Comparison of ENCODE assay signal across 26 cellular contexts in the genomic region with DNA sequence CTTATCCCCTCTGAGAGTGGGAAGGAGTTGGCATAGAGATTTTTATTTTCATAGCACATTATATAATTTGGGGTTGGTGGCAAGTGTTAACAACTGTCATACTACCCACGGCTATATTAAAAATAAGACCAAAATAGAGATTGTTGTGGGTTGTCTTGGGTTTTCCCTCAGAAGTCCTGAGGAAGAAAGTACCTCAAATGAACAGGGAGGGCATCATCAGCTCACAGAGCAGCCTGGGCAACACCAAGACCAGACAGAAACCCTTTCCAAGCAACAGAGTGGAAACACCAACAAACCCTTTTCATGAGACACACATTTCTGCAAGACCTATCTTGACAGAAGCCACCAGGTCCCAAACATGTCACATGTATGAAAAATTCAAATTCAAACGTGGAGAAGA.
"Had no signal": no experiment of that assay in that cellular context is flagged by ENCODE, and none has a peak within 500 bp of the region (broad histone marks: within the 10 kb centered on the region; RNA-seq: fewer than 3 reads in every experiment).

No MANE protein-coding gene starts in this region.

- H3K9me3 ChIP-seq: esophagus squamous epithelium, left ventricle myocardium inferior, upper lobe of left lung, vagina had no signal

- H3K27ac ChIP-seq: esophagus squamous epithelium, left ventricle myocardium inferior, upper lobe of left lung, vagina, WERI-Rb-1 had no signal

- ATAC-seq: activated CD4-positive, CD25-positive, alpha-beta regulatory T cell treated with anti-CD3 and anti-CD28 coated beads, Interleukin-2, amount 50 U/mL, for 24 hours; activated T-cell treated with anti-CD3 and anti-CD28 coated beads, Interleukin-2, amount 50 U/mL, for 4 hours; activated T-helper 17 cell treated with anti-CD3 and anti-CD28 coated beads, Interleukin-2, amount 50 U/mL, for 72 hours; naive thymus-derived CD4-positive, alpha-beta T cell; sciatic nerve; stimulated activated effector memory CD8-positive, alpha-beta T cell treated with anti-CD3 and anti-CD28 coated beads, Interleukin-12 subunit alpha, Interleukin-12 subunit beta, amount 100 ng/mL, for 72 hours; stimulated activated naive CD8-positive, alpha-beta T cell treated with anti-CD3 and anti-CD28 coated beads, Interleukin-15, amount 100 ng/mL, for 72 hours; T-cell had no signal

- H3K4me1 ChIP-seq: esophagus squamous epithelium, left ventricle myocardium inferior, upper lobe of left lung had no signal

- H3K36me3 ChIP-seq: esophagus squamous epithelium, left ventricle myocardium inferior, upper lobe of left lung, vagina, WERI-Rb-1 had no signal

- H3K36me3 Mint-ChIP-seq: activated CD4-positive, alpha-beta memory T cell treated with anti-CD3 and anti-CD28 coated beads for 36 hours; naive thymus-derived CD4-positive, alpha-beta T cell; stimulated activated effector memory CD8-positive, alpha-beta T cell treated with anti-CD3 and anti-CD28 coated beads, Interleukin-12 subunit alpha, Interleukin-12 subunit beta, amount 100 ng/mL, for 72 hours; T-cell had no signal

- H3K4me1 Mint-ChIP-seq: activated T-helper 17 cell treated with anti-CD3 and anti-CD28 coated beads, Interleukin-2, amount 50 U/mL, for 72 hours; stimulated activated effector memory CD8-positive, alpha-beta T cell treated with anti-CD3 and anti-CD28 coated beads, Interleukin-12 subunit alpha, Interleukin-12 subunit beta, amount 100 ng/mL, for 72 hours; stimulated activated naive CD8-positive, alpha-beta T cell treated with anti-CD3 and anti-CD28 coated beads, Interleukin-15, amount 100 ng/mL, for 72 hours; T-cell had no signal

- DNase-seq: activated CD4-positive, alpha-beta memory T cell treated with anti-CD3 and anti-CD28 coated beads for 36 hours; activated CD4-positive, alpha-beta T cell treated with anti-CD3 and anti-CD28 coated beads for 48 hours; activated CD8-positive, alpha-beta memory T cell treated with anti-CD3 and anti-CD28 coated beads, Interleukin-2, amount 50 U/mL, for 48 hours; activated gamma-delta T cell treated with Interleukin-2 at 50 U/mL for 16 hours; activated naive CD4-positive, alpha-beta T cell treated with anti-CD3 and anti-CD28 coated beads, Interleukin-2, amount 50 U/mL, for 16 hours; activated T-cell treated with anti-CD3 and anti-CD28 coated beads, Interleukin-2, amount 50 U/mL, for 4 hours; amniotic stem cell; esophagus squamous epithelium; glutamatergic neuron; left ventricle myocardium inferior; naive thymus-derived CD4-positive, alpha-beta T cell; small intestine; stimulated activated CD4-positive, alpha-beta T cell treated with anti-CD3 and anti-CD28 coated beads, Interleukin-4, amount 100 ng/mL, for 24 hours; stimulated activated naive CD8-positive, alpha-beta T cell treated with anti-CD3 and anti-CD28 coated beads, Interleukin-15, amount 100 ng/mL, for 72 hours; substantia nigra; T-cell; upper lobe of left lung; WERI-Rb-1 had no signal

- H3K27ac Mint-ChIP-seq: activated CD4-positive, alpha-beta memory T cell treated with anti-CD3 and anti-CD28 coated beads for 36 hours; activated T-helper 17 cell treated with anti-CD3 and anti-CD28 coated beads, Interleukin-2, amount 50 U/mL, for 72 hours; naive thymus-derived CD4-positive, alpha-beta T cell; stimulated activated effector memory CD8-positive, alpha-beta T cell treated with anti-CD3 and anti-CD28 coated beads, Interleukin-12 subunit alpha, Interleukin-12 subunit beta, amount 100 ng/mL, for 72 hours; stimulated activated naive CD8-positive, alpha-beta T cell treated with anti-CD3 and anti-CD28 coated beads, Interleukin-15, amount 100 ng/mL, for 72 hours; T-cell; T-helper 2 cell treated with Interferon-gamma antibody and Interleukin-4, amounts not matched to agents 5 μg/mL and 100 μg/mL, for 36 hours had no signal

- H3K27me3 ChIP-seq: esophagus squamous epithelium, upper lobe of left lung, vagina had no signal

- H3K4me3 ChIP-seq: esophagus squamous epithelium, left ventricle myocardium inferior, lung, upper lobe of left lung, vagina had no signal

- H3K27me3 Mint-ChIP-seq: activated T-helper 17 cell treated with anti-CD3 and anti-CD28 coated beads, Interleukin-2, amount 50 U/mL, for 72 hours; stimulated activated naive CD8-positive, alpha-beta T cell treated with anti-CD3 and anti-CD28 coated beads, Interleukin-15, amount 100 ng/mL, for 72 hours; T-cell had no signal

- H3K9me3 Mint-ChIP-seq: activated CD4-positive, alpha-beta memory T cell treated with anti-CD3 and anti-CD28 coated beads for 36 hours; activated T-cell treated with anti-CD3 and anti-CD28 coated beads, Interleukin-2, amount 50 U/mL, for 4 hours; activated T-helper 17 cell treated with anti-CD3 and anti-CD28 coated beads, Interleukin-2, amount 50 U/mL, for 72 hours; naive thymus-derived CD4-positive, alpha-beta T cell; neural crest cell; stimulated activated effector memory CD8-positive, alpha-beta T cell treated with anti-CD3 and anti-CD28 coated beads, Interleukin-12 subunit alpha, Interleukin-12 subunit beta, amount 100 ng/mL, for 72 hours; stimulated activated naive CD8-positive, alpha-beta T cell treated with anti-CD3 and anti-CD28 coated beads, Interleukin-15, amount 100 ng/mL, for 72 hours; T-cell; T-helper 2 cell treated with Interferon-gamma antibody and Interleukin-4, amounts not matched to agents 5 μg/mL and 100 μg/mL, for 36 hours had no signal

- H3K4me3 Mint-ChIP-seq: activated CD4-positive, alpha-beta memory T cell treated with anti-CD3 and anti-CD28 coated beads for 36 hours; activated T-cell treated with anti-CD3 and anti-CD28 coated beads, Interleukin-2, amount 50 U/mL, for 4 hours; activated T-helper 17 cell treated with anti-CD3 and anti-CD28 coated beads, Interleukin-2, amount 50 U/mL, for 72 hours; naive thymus-derived CD4-positive, alpha-beta T cell; neural crest cell; stimulated activated effector memory CD8-positive, alpha-beta T cell treated with anti-CD3 and anti-CD28 coated beads, Interleukin-12 subunit alpha, Interleukin-12 subunit beta, amount 100 ng/mL, for 72 hours; stimulated activated naive CD8-positive, alpha-beta T cell treated with anti-CD3 and anti-CD28 coated beads, Interleukin-15, amount 100 ng/mL, for 72 hours; T-cell; T-helper 2 cell treated with Interferon-gamma antibody and Interleukin-4, amounts not matched to agents 5 μg/mL and 100 μg/mL, for 36 hours had no signal
